Comparison of ENCODE assay signal across 1 cellular context in genomic region chrX:75155830-75156525, GRCh38.
TF ChIP-seq lines count a peak whose summit lies in the region.

Gene ABCB7 (minus strand): TSS chrX:75156283. CDS start chrX:75156272, 11 bp downstream.

TF ChIP-seq in HepG2, 621 proteins besides CTCF, POLR2A, EP300 and RAD21 (continued from another document and continues in another):
- TF ChIP-seq ZNF687 (CRISPR knock-in tag; IDR thresholded peaks at IDR 0.05) (peak; percentile 72), ZBTB49 (CRISPR knock-in tag; IDR thresholded peaks at IDR 0.05; ENCODE audit: borderline replicate concordance) (no peak), FOXA3 (CRISPR knock-in tag; IDR thresholded peaks at IDR 0.05) (0 out of 2 replicates have a peak, but pooled peaks have one; percentile 9), ZNF792 (CRISPR knock-in tag; IDR thresholded peaks at IDR 0.05) (peak; percentile 53; the same call in 1 of the 2 replicates), HOXA3 (CRISPR knock-in tag; IDR thresholded peaks at IDR 0.05) (peak; percentile 41; the same call in 1 of the 2 replicates), AHDC1 (CRISPR knock-in tag; IDR thresholded peaks at IDR 0.05; ENCODE audit: borderline replicate concordance) (no peak), NFYC (CRISPR knock-in tag; IDR thresholded peaks at IDR 0.05) (no peak), CENPBD1 (CRISPR knock-in tag; IDR thresholded peaks at IDR 0.05; ENCODE audit: borderline replicate concordance, low read depth) (no peak), THRA (CRISPR knock-in tag; IDR thresholded peaks at IDR 0.05; ENCODE audit: borderline replicate concordance) (no peak), HNF1B (CRISPR knock-in tag; IDR thresholded peaks at IDR 0.05) (peak; percentile 53; the same call in 1 of the 2 replicates), SETDB1 (CRISPR knock-in tag; IDR thresholded peaks at IDR 0.05; ENCODE audit: borderline replicate concordance) (no peak), IRF9 (CRISPR knock-in tag; IDR thresholded peaks at IDR 0.05; ENCODE audit: borderline replicate concordance) (no peak), ZMYM4 (CRISPR knock-in tag; IDR thresholded peaks at IDR 0.05) (peak; percentile 62), MTF2 (CRISPR knock-in tag; IDR thresholded peaks at IDR 0.05; ENCODE audit: borderline replicate concordance) (no peak), ZNF260 (CRISPR knock-in tag; IDR thresholded peaks at IDR 0.05; ENCODE audit: borderline replicate concordance, low read depth) (no peak), ZNF282 (IDR thresholded peaks at IDR 0.05; ENCODE audit: partially characterized antibody) (no peak), TFDP1 (CRISPR knock-in tag; IDR thresholded peaks at IDR 0.05; ENCODE audit: borderline replicate concordance) (peak; percentile 34; the same call in 1 of the 2 replicates), ZNF292 (CRISPR knock-in tag; IDR thresholded peaks at IDR 0.05; ENCODE audit: borderline replicate concordance, low read depth) (0 out of 2 replicates have a peak, but pooled peaks have one; percentile 44), SOX6 (IDR thresholded peaks at IDR 0.05) (no peak), SOX6 (CRISPR knock-in tag; IDR thresholded peaks at IDR 0.05) (peak; percentile 27; the same call in 1 of the 2 replicates), ZNF276 (CRISPR knock-in tag; IDR thresholded peaks at IDR 0.05; ENCODE audit: low read depth) (no peak), NR2F1 (CRISPR knock-in tag; IDR thresholded peaks at IDR 0.05) (peak in 1 of 2 experiments; percentile 84; a peak in 3 of 4 replicates), CENPT (CRISPR knock-in tag; IDR thresholded peaks at IDR 0.05; ENCODE audit: low read depth) (no peak), SAP130 (CRISPR knock-in tag; IDR thresholded peaks at IDR 0.05; ENCODE audit: low read depth) (peak; percentile 75), SALL2 (CRISPR knock-in tag; IDR thresholded peaks at IDR 0.05) (no peak), SP4 (CRISPR knock-in tag; IDR thresholded peaks at IDR 0.05) (no peak), HDAC1 (CRISPR knock-in tag; IDR thresholded peaks at IDR 0.05) (peak; percentile 15; the same call in 1 of the 2 replicates), STAT6 (CRISPR knock-in tag; IDR thresholded peaks at IDR 0.05; ENCODE audit: borderline replicate concordance) (no peak)
